ENCODE assay signal across 23 cellular contexts in genomic region chr6:165692106-165692653, GRCh38. TPM values are rescaled to one million over a fixed set of nuclear protein-coding genes. Genes with fewer than 3 reads are reported as not detected.
"Had no signal": no experiment of that assay in that cellular context is flagged by ENCODE, and none has a peak within 500 bp of the region (broad histone marks: within the 10 kb centered on the region; RNA-seq: fewer than 3 reads in every experiment).

No MANE protein-coding gene starts in this region.

- H3K9me3 ChIP-seq: colonic mucosa, gastroesophageal sphincter, left lung, psoas muscle, right lobe of liver, stomach had no signal

- FAIRE-seq: keratinocyte, urothelium cell line had no signal

- H3K36me3 ChIP-seq: colonic mucosa, gastroesophageal sphincter, left lung, right lobe of liver, spleen, stomach had no signal

- H3K36me3 Mint-ChIP-seq: naive B cell; stimulated activated memory B cell treated with anti-CD40 and anti-IgM and Interleukin-4, amounts not matched to agents 10 μg/mL and 1 μg/mL and 100 μg/mL, for 72 hours; type B pancreatic cell had no signal

- H3K4me3 Mint-ChIP-seq: naive B cell; nephron; stimulated activated memory B cell treated with anti-CD40 and anti-IgM and Interleukin-4, amounts not matched to agents 10 μg/mL and 1 μg/mL and 100 μg/mL, for 72 hours; type B pancreatic cell had no signal

- H3K27me3 ChIP-seq: colonic mucosa, gastroesophageal sphincter, right lobe of liver, spleen had no signal

- ATAC-seq: gastroesophageal sphincter; left lung; psoas muscle; right lobe of liver; stimulated activated memory B cell treated with anti-CD40 and anti-IgM and Interleukin-4, amounts not matched to agents 10 μg/mL and 1 μg/mL and 100 μg/mL, for 72 hours had no signal

- H3K27ac ChIP-seq: colonic mucosa, dorsolateral prefrontal cortex, gastroesophageal sphincter, left lung, psoas muscle, right lobe of liver, spleen, stomach had no signal

- H3K4me3 ChIP-seq: colonic mucosa, dorsolateral prefrontal cortex, gastroesophageal sphincter, left lung, lung, psoas muscle, right lobe of liver, spleen, stomach had no signal

- DNase-seq: colonic mucosa; dorsolateral prefrontal cortex; effector CD8-positive, alpha-beta T cell; foreskin fibroblast; glutamatergic neuron; naive B cell; occipital lobe; psoas muscle; right lobe of liver; spleen; stimulated activated CD4-positive, alpha-beta T cell treated with anti-CD3 and anti-CD28 coated beads, Interleukin-15, amount 100 ng/mL, for 24 hours; stimulated activated CD4-positive, alpha-beta T cell treated with anti-CD3 and anti-CD28 coated beads, Interleukin-1b, Interleukin-23, amount 100 ng/mL, for 48 hours; stimulated activated CD4-positive, alpha-beta T cell treated with anti-CD3 and anti-CD28 coated beads, Interleukin-4, amount 100 ng/mL, for 24 hours; stomach; substantia nigra had no signal

- H3K4me1 Mint-ChIP-seq: naive B cell; nephron; stimulated activated memory B cell treated with anti-CD40 and anti-IgM and Interleukin-4, amounts not matched to agents 10 μg/mL and 1 μg/mL and 100 μg/mL, for 72 hours had no signal

- H3K4me1 ChIP-seq: colonic mucosa, gastroesophageal sphincter, left lung, psoas muscle, right lobe of liver, spleen, stomach had no signal

- H3K27ac Mint-ChIP-seq: naive B cell; nephron; stimulated activated memory B cell treated with anti-CD40 and anti-IgM and Interleukin-4, amounts not matched to agents 10 μg/mL and 1 μg/mL and 100 μg/mL, for 72 hours; type B pancreatic cell had no signal

RNA-seq across cellular contexts. Expression of gene PDE10A, which starts 29.1 kb away (rescaled TPM):
- polyA plus RNA-seq: keratinocyte had no signal
